15 cellular contexts compared by ENCODE assay signal in the genomic region with DNA sequence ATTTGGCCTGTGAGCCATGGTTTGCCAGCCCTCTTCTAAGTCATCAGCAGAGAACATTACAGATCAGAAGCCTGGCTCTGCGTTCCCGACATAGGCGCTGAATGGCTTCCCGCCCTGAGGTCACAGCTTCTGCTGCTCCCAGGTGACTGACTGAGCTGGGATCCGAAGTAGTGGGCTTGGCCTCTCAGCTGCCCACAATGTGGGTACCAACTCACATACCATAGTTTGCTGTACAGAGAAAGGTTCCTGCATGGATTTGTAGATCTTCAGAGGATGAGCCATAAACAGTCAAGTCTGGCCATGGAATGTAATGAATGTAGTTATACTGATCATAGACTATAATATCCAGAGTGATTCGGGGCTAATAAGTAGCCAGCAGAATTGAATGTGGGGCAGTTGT. TPM values are rescaled to one million over a fixed set of nuclear protein-coding genes. Genes with fewer than 3 reads are reported as not detected.
DNase-seq lines count a peak whose midpoint lies in the region; ATAC-seq and TF ChIP-seq lines count a peak whose summit lies in the region.
"Had no signal": no experiment of that assay in that cellular context is flagged by ENCODE, and none has a peak within 500 bp of the region (broad histone marks: within the 10 kb centered on the region; RNA-seq: fewer than 3 reads in every experiment).

No MANE protein-coding gene starts in this region.

- no peaks in the 10 kb centered on the region for H3K9me3 Mint-ChIP-seq in MCF 10A (ENCODE audit: unreplicated experiment)
- H3K9me3 Mint-ChIP-seq in WTC11 = no peaks in the 10 kb centered on the region
- H3K9me3 Mint-ChIP-seq in type B pancreatic cell = no peaks in the 10 kb centered on the region

- H3K4me3 ChIP-seq in breast epithelium (no peak overlapping the region), mesodermal cell (ENCODE audit: extremely low read depth, insufficient read depth, low read length, poor library complexity, severe bottlenecking) (no peak overlapping the region)
- H3K4me3 ChIP-seq: K562 had no signal

- no peaks in the 10 kb centered on the region for H3K27me3 ChIP-seq in breast epithelium

- no peak overlapping the region for H3K4me3 Mint-ChIP-seq in MCF 10A (ENCODE audit: unreplicated experiment)
- no peak overlapping the region for H3K4me3 Mint-ChIP-seq in WTC11
- peak overlapping the region; percentile 5 for H3K4me3 Mint-ChIP-seq in type B pancreatic cell

- POLR2A ChIA-PET in MCF 10A (lab: Yijun Ruan, JAX) = interaction anchor here (1.3 to 1.6 kb wide), 4 partner anchors 10 to 39 kb away, joined by 3 to 4 read pairs (median 3); no protein-coding TSS in a partner anchor
- POLR2A ChIA-PET in WTC11 (lab: Charles Lee) = no interaction called here

- 89 to 90% methylated on average over 6 of the region's 6 CpGs for WGBS in mesodermal cell (ENCODE audit: insufficient coverage in 2 of 2), 2 experiments

- no peaks in the 10 kb centered on the region for H3K27me3 Mint-ChIP-seq in MCF 10A (ENCODE audit: insufficient read depth, unreplicated experiment)
- no peaks in the 10 kb centered on the region for H3K27me3 Mint-ChIP-seq in WTC11 (ENCODE audit: low read depth)
- no peaks in the 10 kb centered on the region for H3K27me3 Mint-ChIP-seq in type B pancreatic cell

- H3K27ac Mint-ChIP-seq in MCF 10A (ENCODE audit: low read depth, unreplicated experiment) (peak overlapping the region; percentile 43), WTC11 (peak overlapping the region; percentile 35; the same call in 1 of the 2 replicates), type B pancreatic cell (peak overlapping the region; percentile 62)

- ATAC-seq in WTC11 = no peak
- ATAC-seq in GM18511 (IDR thresholded peaks at IDR 0.05; ENCODE audit: unreplicated experiment) = no peak
- no peak for ATAC-seq in HG03095 (IDR thresholded peaks at IDR 0.05; ENCODE audit: unreplicated experiment)
- ATAC-seq: K562 had no signal

- no peak for DNase-seq in MCF 10A (ENCODE audit: unreplicated experiment)
- no peak for DNase-seq in breast epithelium (ENCODE audit: low spot score in 2 of 2)
- DNase-seq in WTC11 (ENCODE audit: low spot score) = no peak
- DNase-seq in type B pancreatic cell (ENCODE audit: extremely low spot score, unreplicated experiment) = no peak
- DNase-seq in NCI-H82 treated with DMSO at 0.1 percent for 48 hours (lab: John Stamatoyannopoulos, UW; ENCODE audit: unreplicated experiment) = no peak
- DNase-seq: 8988T, COR-L47, HCEC 1CT, NCI-H1092 treated with DMSO at 0.1 percent for 48 hours, NCI-H187 had no signal

- CTCF ChIA-PET in MCF 10A (lab: Yijun Ruan, JAX) = no interaction called here
- CTCF ChIA-PET in WTC11 (lab: Charles Lee) = interaction anchor here (1.2 kb wide), 1 partner anchor 172 kb away, joined by 4 read pairs; no protein-coding TSS in a partner anchor

- H3K4me1 Mint-ChIP-seq in MCF 10A (ENCODE audit: insufficient read depth, unreplicated experiment) (peaks cover 37% of the 10 kb centered on the region), WTC11 (peaks cover 78% of the 10 kb centered on the region), type B pancreatic cell (ENCODE audit: unreplicated experiment) (peaks cover 65% of the 10 kb centered on the region)

- TF ChIP-seq CTCF in MCF 10A (IDR thresholded peaks at IDR 0.05; ENCODE audit: unreplicated experiment) (no peak), breast epithelium (IDR thresholded peaks at IDR 0.05) (no peak), WTC11 (IDR thresholded peaks at IDR 0.05) (no peak), type B pancreatic cell (conservative IDR thresholded peaks at IDR 0.05) (no peak)

- intact Hi-C loops in MCF 10A (cut with micrococcal nuclease) (no loop called here), breast epithelium (cut with DNase I; ENCODE audit: low total_unique reads) (no loop called here)

- BruUV-seq in MCF 10A (replicated peaks; lab: Mats Ljungman, UMichigan) = no TSS peak

- H3K4me1 ChIP-seq in breast epithelium = no peaks in the 10 kb centered on the region
- peaks cover 72% of the 10 kb centered on the region for H3K4me1 ChIP-seq in mesodermal cell (ENCODE audit: control insufficient read depth, insufficient read depth, low read length, poor library complexity, severe bottlenecking)

- H3K36me3 Mint-ChIP-seq in MCF 10A (ENCODE audit: insufficient read depth, unreplicated experiment) (peaks cover 31% of the 10 kb centered on the region), WTC11 (no peaks in the 10 kb centered on the region), type B pancreatic cell (peaks cover 22% of the 10 kb centered on the region)

- TF ChIP-seq POLR2A in breast epithelium (IDR thresholded peaks at IDR 0.05) = no peak

- no peak overlapping the region for H3K27ac ChIP-seq in breast epithelium
- H3K27ac ChIP-seq in mesodermal cell (ENCODE audit: low read depth, low read length, severe bottlenecking) = peak overlapping the region; percentile 52
- H3K27ac ChIP-seq: C4-2B had no signal

- no peaks in the 10 kb centered on the region for H3K9me3 ChIP-seq in breast epithelium
- H3K9me3 ChIP-seq in mesodermal cell (ENCODE audit: control insufficient read depth, low read length) = no peaks in the 10 kb centered on the region

- H3K36me3 ChIP-seq in breast epithelium (no peaks in the 10 kb centered on the region), mesodermal cell (ENCODE audit: control insufficient read depth, insufficient read depth, low read length) (peaks cover 32% of the 10 kb centered on the region)

TF ChIP-seq in WTC11, 78 proteins besides CTCF, POLR2A, EP300 and RAD21:
- TF ChIP-seq, protein P1, sequence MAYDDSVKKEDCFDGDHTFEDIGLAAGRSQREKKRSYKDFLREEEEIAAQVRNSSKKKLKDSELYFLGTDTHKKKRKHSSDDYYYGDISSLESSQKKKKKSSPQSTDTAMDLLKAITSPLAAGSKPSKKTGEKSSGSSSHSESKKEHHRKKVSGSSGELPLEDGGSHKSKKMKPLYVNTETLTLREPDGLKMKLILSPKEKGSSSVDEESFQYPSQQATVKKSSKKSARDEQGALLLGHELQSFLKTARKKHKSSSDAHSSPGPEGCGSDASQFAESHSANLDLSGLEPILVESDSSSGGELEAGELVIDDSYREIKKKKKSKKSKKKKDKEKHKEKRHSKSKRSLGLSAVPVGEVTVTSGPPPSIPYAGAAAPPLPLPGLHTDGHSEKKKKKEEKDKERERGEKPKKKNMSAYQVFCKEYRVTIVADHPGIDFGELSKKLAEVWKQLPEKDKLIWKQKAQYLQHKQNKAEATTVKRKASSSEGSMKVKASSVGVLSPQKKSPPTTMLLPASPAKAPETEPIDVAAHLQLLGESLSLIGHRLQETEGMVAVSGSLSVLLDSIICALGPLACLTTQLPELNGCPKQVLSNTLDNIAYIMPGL (CRISPR knock-in tag; IDR thresholded peaks at IDR 0.05) = no peak
- TF ChIP-seq NR1H2 (CRISPR knock-in tag; IDR thresholded peaks at IDR 0.05) (no peak), NFATC4 (CRISPR knock-in tag; IDR thresholded peaks at IDR 0.05) (no peak), JUN (CRISPR knock-in tag; IDR thresholded peaks at IDR 0.05) (no peak), SMAD4 (CRISPR knock-in tag; IDR thresholded peaks at IDR 0.05) (no peak), ZNF219 (CRISPR knock-in tag; IDR thresholded peaks at IDR 0.05; ENCODE audit: borderline replicate concordance) (no peak), IRF2 (CRISPR knock-in tag; IDR thresholded peaks at IDR 0.05; ENCODE audit: borderline replicate concordance, low read depth) (no peak), TEAD1 (CRISPR knock-in tag; IDR thresholded peaks at IDR 0.05) (no peak), ZNF671 (CRISPR knock-in tag; IDR thresholded peaks at IDR 0.05) (no peak), PRRX2 (CRISPR knock-in tag; IDR thresholded peaks at IDR 0.05) (no peak), JAZF1 (CRISPR knock-in tag; IDR thresholded peaks at IDR 0.05) (no peak)
- TF ChIP-seq, protein P2, sequence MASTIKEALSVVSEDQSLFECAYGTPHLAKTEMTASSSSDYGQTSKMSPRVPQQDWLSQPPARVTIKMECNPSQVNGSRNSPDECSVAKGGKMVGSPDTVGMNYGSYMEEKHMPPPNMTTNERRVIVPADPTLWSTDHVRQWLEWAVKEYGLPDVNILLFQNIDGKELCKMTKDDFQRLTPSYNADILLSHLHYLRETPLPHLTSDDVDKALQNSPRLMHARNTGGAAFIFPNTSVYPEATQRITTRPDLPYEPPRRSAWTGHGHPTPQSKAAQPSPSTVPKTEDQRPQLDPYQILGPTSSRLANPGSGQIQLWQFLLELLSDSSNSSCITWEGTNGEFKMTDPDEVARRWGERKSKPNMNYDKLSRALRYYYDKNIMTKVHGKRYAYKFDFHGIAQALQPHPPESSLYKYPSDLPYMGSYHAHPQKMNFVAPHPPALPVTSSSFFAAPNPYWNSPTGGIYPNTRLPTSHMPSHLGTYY (CRISPR knock-in tag; IDR thresholded peaks at IDR 0.05) = no peak
- TF ChIP-seq, protein P3, sequence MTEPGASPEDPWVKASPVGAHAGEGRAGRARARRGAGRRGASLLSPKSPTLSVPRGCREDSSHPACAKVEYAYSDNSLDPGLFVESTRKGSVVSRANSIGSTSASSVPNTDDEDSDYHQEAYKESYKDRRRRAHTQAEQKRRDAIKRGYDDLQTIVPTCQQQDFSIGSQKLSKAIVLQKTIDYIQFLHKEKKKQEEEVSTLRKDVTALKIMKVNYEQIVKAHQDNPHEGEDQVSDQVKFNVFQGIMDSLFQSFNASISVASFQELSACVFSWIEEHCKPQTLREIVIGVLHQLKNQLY (CRISPR knock-in tag; IDR thresholded peaks at IDR 0.05) = no peak

RNA-seq across cellular contexts. Expression of a gene that starts 42.6 kb away (rescaled TPM):
- 91.0 and 123 TPM in 2 replicates for total RNA-seq in MCF 10A (2022)
- total RNA-seq in breast epithelium = 100 to 1,000 TPM in 1 of 3 donors, 10 to 100 TPM in 2; 67.8 to 110 (median 80.1) TPM
- 58.9 to 79.9 TPM (median 62.0 TPM) in 3 replicates for total RNA-seq in WTC11 (2021)
- 136 TPM for polyA plus RNA-seq in mesodermal cell (2013, experiment 1 of 2)
- polyA plus RNA-seq in mesodermal cell (2013, experiment 2 of 2) = 133 TPM
- total RNA-seq in type B pancreatic cell (ENCODE audit: low replicate concordance) = 91.8 and 99.3 TPM in 2 replicates
